Comparison of ENCODE assay signal across 15 cellular contexts in genomic region chr7:26083113-26083512, GRCh38.
DNase-seq lines count a peak whose midpoint lies in the region; FAIRE-seq and TF ChIP-seq lines count a peak whose summit lies in the region.
"Had no signal": no experiment of that assay in that cellular context is flagged by ENCODE, and none has a peak within 500 bp of the region (broad histone marks: within the 10 kb centered on the region; RNA-seq: fewer than 3 reads in every experiment).

No MANE protein-coding gene starts in this region.

- H2AFZ ChIP-seq in mammary epithelial cell (ENCODE audit: low read depth, low read length): peak overlapping the region; percentile 64
- peak overlapping the region; percentile 36 for H2AFZ ChIP-seq in neuronal stem cell (ENCODE audit: low read length)

- no peaks in the 10 kb centered on the region for H3K79me1 ChIP-seq in neuronal stem cell (ENCODE audit: low read depth, low read length)

- no peak overlapping the region for H2BK15ac ChIP-seq in neuronal stem cell (ENCODE audit: low read length)

- peak; percentile 26 for DNase-seq in ELR (ENCODE audit: low read depth)
- peak; percentile 32 for DNase-seq in NCI-H524 treated with DMSO at 0.1 percent for 48 hours (lab: John Stamatoyannopoulos, UW)
- DNase-seq in mammary epithelial cell: peak; percentile 87
- no peak for DNase-seq in neuronal stem cell (ENCODE audit: low spot score)
- no peak for DNase-seq in stimulated activated CD4-positive, alpha-beta T cell treated with anti-CD3 and anti-CD28 coated beads, Interleukin-2, amount 100 ng/mL, for 24 hours
- DNase-seq in RPMI8226: no peak
- no peak for DNase-seq in NCI-H2081 (lab: John Stamatoyannopoulos, UW)
- DNase-seq in GM12891 (ENCODE audit: insufficient read length, low spot score): no peak
- DNase-seq: activated naive CD8-positive, alpha-beta T cell treated with anti-CD3 and anti-CD28 coated beads, Interleukin-2, amount 50 U/mL, for 24 hours; heart right ventricle; left ventricle myocardium inferior; naive thymus-derived CD4-positive, alpha-beta T cell; NCI-H1092; stimulated activated CD8-positive, alpha-beta memory T cell treated with anti-CD3 and anti-CD28 coated beads, Interleukin-4, amount 100 ng/mL, for 48 hours; tibial artery had no signal

- H4K91ac ChIP-seq in neuronal stem cell (ENCODE audit: low read depth, low read length, poor library complexity): no peak overlapping the region

- H3K18ac ChIP-seq in neuronal stem cell (ENCODE audit: low read length): no peak overlapping the region

- no peak for TF ChIP-seq POLR2A in GM12891 (IDR thresholded peaks at IDR 0.05; ENCODE audit: low read depth, low read length)

- H3K27me3 ChIP-seq in mammary epithelial cell (ENCODE audit: insufficient read depth, low read length): no peaks in the 10 kb centered on the region
- H3K27me3 ChIP-seq in neuronal stem cell (ENCODE audit: control insufficient read depth in 3 of 3, insufficient read depth in 3 of 3, low read depth in 1 of 3, low read length in 3 of 3): peaks cover 0 to 16% (median 0%) of the 10 kb centered on the region in 3 experiments

- H3K14ac ChIP-seq in neuronal stem cell (ENCODE audit: low read length): no peak overlapping the region

- no peaks in the 10 kb centered on the region for H3K36me3 ChIP-seq in mammary epithelial cell (ENCODE audit: insufficient read depth, low read length)
- H3K36me3 ChIP-seq in neuronal stem cell (replicated peaks in 1 of 2; ENCODE audit: control insufficient read depth in 2 of 2, insufficient read depth in 2 of 2, low read length in 2 of 2): no peaks in the 10 kb centered on the region
- H3K36me3 ChIP-seq: heart right ventricle, left ventricle myocardium inferior, tibial artery had no signal

- H4K20me1 ChIP-seq in mammary epithelial cell (ENCODE audit: insufficient read depth, low read length): no peaks in the 10 kb centered on the region

- H3K9ac ChIP-seq in mammary epithelial cell (ENCODE audit: insufficient read depth, low read length) (no peak overlapping the region), neuronal stem cell (ENCODE audit: low read depth, low read length, poor library complexity) (no peak overlapping the region)

- dilution Hi-C loops in mammary epithelial cell (cut with HindIII; ENCODE audit: low sequenced_read_pairs): no loop called here

- no peak overlapping the region for H2AK5ac ChIP-seq in neuronal stem cell (ENCODE audit: low read depth, low read length)

- no peak overlapping the region for H3K4ac ChIP-seq in neuronal stem cell (ENCODE audit: low read length)

- CTCF ChIA-PET in mammary epithelial cell (lab: Charles Lee; ENCODE audit: low non-redundant PET): no interaction called here

- H3K4me1 ChIP-seq in mammary epithelial cell (ENCODE audit: insufficient read depth, low read length): peaks cover 37% of the 10 kb centered on the region
- peaks cover 2 to 11% of the 10 kb centered on the region in 2 donors for H3K4me1 ChIP-seq in neuronal stem cell (ENCODE audit: control insufficient read depth in 2 of 2, insufficient read depth in 1 of 2, low read depth in 1 of 2, low read length in 2 of 2)
- H3K4me1 ChIP-seq: left ventricle myocardium inferior, tibial artery had no signal

- no peaks in the 10 kb centered on the region for H3K79me2 ChIP-seq in mammary epithelial cell (ENCODE audit: insufficient read depth, low read length)

- WGBS in mammary epithelial cell (ENCODE audit: low coverage, missing lambda C conversion rate): 38% methylated on average over 2 of the region's 2 CpGs
- no CpG with 5 or more reads among the region's 2 CpGs for WGBS in neuronal stem cell (ENCODE audit: extremely low coverage in 2 of 2, insufficient read length in 2 of 2, insufficient replicate concordance in 1 of 2), 2 donors

- no peak overlapping the region for H2BK5ac ChIP-seq in neuronal stem cell (ENCODE audit: low read length)

- H4K8ac ChIP-seq in neuronal stem cell (ENCODE audit: low read depth, low read length): no peak overlapping the region

- TF ChIP-seq CTCF in mammary epithelial cell (conservative IDR thresholded peaks at IDR 0.05 in 1 of 2, IDR thresholded peaks at IDR 0.05 in 1 of 2; ENCODE audit: extremely low read depth in 1 of 2, insufficient read depth in 1 of 2, low read depth in 1 of 2, low read length in 2 of 2): no peak

- no peak overlapping the region for H2BK12ac ChIP-seq in neuronal stem cell (ENCODE audit: low read length)

- H3K27ac ChIP-seq in mammary epithelial cell (ENCODE audit: insufficient read depth, low read depth, low read length): no peak overlapping the region
- no peak overlapping the region for H3K27ac ChIP-seq in neuronal stem cell (replicated peaks; ENCODE audit: low read length)
- H3K27ac ChIP-seq: heart right ventricle, left ventricle myocardium inferior, tibial artery had no signal

- H3K4me3 ChIP-seq in mammary epithelial cell (replicated peaks in 1 of 3; ENCODE audit: insufficient read depth in 1 of 3, low read depth in 2 of 3, low read length in 3 of 3): no peak overlapping the region
- no peak overlapping the region for H3K4me3 ChIP-seq in neuronal stem cell (ENCODE audit: low read length in 2 of 2)
- H3K4me3 ChIP-seq: heart right ventricle, left ventricle myocardium inferior, tibial artery had no signal

- H2BK120ac ChIP-seq in neuronal stem cell (ENCODE audit: low read depth, low read length): no peak overlapping the region

- BruUV-seq in mammary epithelial cell (replicated peaks; lab: Mats Ljungman, UMichigan): no TSS peak

- H3K23ac ChIP-seq in neuronal stem cell (ENCODE audit: low read depth, low read length, poor library complexity): no peak overlapping the region

- H3K9me3 ChIP-seq in mammary epithelial cell (replicated peaks; ENCODE audit: insufficient read depth, low read length): no peaks in the 10 kb centered on the region
- no peaks in the 10 kb centered on the region for H3K9me3 ChIP-seq in neuronal stem cell (replicated peaks in 1 of 2; ENCODE audit: control insufficient read depth in 2 of 2, insufficient read depth in 1 of 2, low read depth in 1 of 2, low read length in 2 of 2)
- H3K9me3 ChIP-seq: heart right ventricle, left ventricle myocardium inferior, tibial artery had no signal

- no peak for FAIRE-seq in GM12891 (lab: Jason Lieb, UNC)

- in situ Hi-C loops in mammary epithelial cell (cut with MboI; ENCODE audit: low sequenced_read_pairs in 2 of 2): loop anchor here (10.0 to 25.0 kb wide), 3 partner anchors 112 to 1079 kb away; partner anchors contain the start of genes HOXA10 (in 1 of the 2), HOXA3 (in 1 of the 2), HOXA7 (in 1 of the 2) and HOXA9 (in 1 of the 2)

- intact Hi-C loops in mammary epithelial cell (cut with micrococcal nuclease): no loop called here

- H3K4me2 ChIP-seq in mammary epithelial cell (ENCODE audit: insufficient read depth, low read depth, low read length) (peak overlapping the region; percentile 57), neuronal stem cell (ENCODE audit: insufficient read depth, low read length, poor library complexity, severe bottlenecking) (no peak overlapping the region)

TF ChIP-seq in GM12891, 5 proteins besides CTCF, POLR2A, EP300 and RAD21:
- TF ChIP-seq POU2F2 (IDR thresholded peaks at IDR 0.05; ENCODE audit: low read depth, low read length): no peak
- no peak for TF ChIP-seq POLR2AphosphoS5 (IDR thresholded peaks at IDR 0.05; ENCODE audit: low read depth, low read length)
- TF ChIP-seq SPI1 (IDR thresholded peaks at IDR 0.05; ENCODE audit: low read depth, low read length): no peak
- no peak for TF ChIP-seq PAX5 (IDR thresholded peaks at IDR 0.05; ENCODE audit: insufficient read depth, low read length, severe bottlenecking)
- TF ChIP-seq TAF1 (IDR thresholded peaks at IDR 0.05; ENCODE audit: low read depth, low read length): no peak

Comparison
In these comparisons a context has a peak if more than half of its experiments do, and no peak if none do; other contexts are left out.
1. DNase-seq: peak in ELR (single experiment), NCI-H524 treated with DMSO at 0.1 percent for 48 hours (single experiment) and mammary epithelial cell (single experiment); none in neuronal stem cell (single experiment), stimulated activated CD4-positive, alpha-beta T cell treated with anti-CD3 and anti-CD28 coated beads, Interleukin-2, amount 100 ng/mL, for 24 hours (0 of 2), RPMI8226 (single experiment), NCI-H2081 (0 of 2) and GM12891 (single experiment).